12 cellular contexts compared by ENCODE assay signal in genomic region chr6:72825265-72825918, GRCh38.
DNase-seq lines count a peak whose midpoint lies in the region; ATAC-seq and TF ChIP-seq lines count a peak whose summit lies in the region.
"Had no signal": no experiment of that assay in that cellular context is flagged by ENCODE, and none has a peak within 500 bp of the region (broad histone marks: within the 10 kb centered on the region; RNA-seq: fewer than 3 reads in every experiment).

No MANE protein-coding gene starts in this region.

- H3K9me3 Mint-ChIP-seq in WTC11 (peaks cover 5% of the 10 kb centered on the region; the same call in 1 of the 2 replicates), mesothelial cell of epicardium (peaks cover 18% of the 10 kb centered on the region)

- TF ChIP-seq CTCF in fibroblast of mammary gland (conservative IDR thresholded peaks at IDR 0.05; ENCODE audit: control insufficient read depth, insufficient read depth, low read depth, low read length), result no peak
- no peak for TF ChIP-seq CTCF in coronary artery (IDR thresholded peaks at IDR 0.05)
- TF ChIP-seq CTCF in WTC11 (IDR thresholded peaks at IDR 0.05), result no peak
- no peak for TF ChIP-seq CTCF in mesothelial cell of epicardium (IDR thresholded peaks at IDR 0.05; ENCODE audit: unreplicated experiment)

- no peaks in the 10 kb centered on the region for H3K36me3 Mint-ChIP-seq in WTC11
- H3K36me3 Mint-ChIP-seq in mesothelial cell of epicardium, result no peaks in the 10 kb centered on the region

- no peak overlapping the region for H3K27ac ChIP-seq in coronary artery
- H3K27ac ChIP-seq: Peyer's patch had no signal

- H3K4me3 ChIP-seq in fibroblast of mammary gland (ENCODE audit: control insufficient read depth, low read depth, low read length), result no peak overlapping the region
- no peak overlapping the region for H3K4me3 ChIP-seq in coronary artery
- H3K4me3 ChIP-seq: Peyer's patch had no signal

- ATAC-seq in GM19452 (IDR thresholded peaks at IDR 0.05; ENCODE audit: unreplicated experiment), result peak; percentile 53
- ATAC-seq in HG03442 (IDR thresholded peaks at IDR 0.05; ENCODE audit: unreplicated experiment), result peak; percentile 35
- ATAC-seq in activated CD4-positive, CD25-positive, alpha-beta regulatory T cell treated with anti-CD3 and anti-CD28 coated beads, Interleukin-2, amount 50 U/mL, for 24 hours, result no peak
- no peak for ATAC-seq in WTC11

- H3K27ac Mint-ChIP-seq in WTC11 (no peak overlapping the region), mesothelial cell of epicardium (no peak overlapping the region)

- H3K4me3 Mint-ChIP-seq in WTC11 (no peak overlapping the region), mesothelial cell of epicardium (no peak overlapping the region)

- H3K4me1 Mint-ChIP-seq in WTC11, result peaks cover 6% of the 10 kb centered on the region
- no peaks in the 10 kb centered on the region for H3K4me1 Mint-ChIP-seq in mesothelial cell of epicardium

- POLR2A ChIA-PET in WTC11 (lab: Charles Lee), result no interaction called here

- no peaks in the 10 kb centered on the region for H3K27me3 Mint-ChIP-seq in WTC11 (ENCODE audit: low read depth)
- H3K27me3 Mint-ChIP-seq in mesothelial cell of epicardium (ENCODE audit: low read depth), result no peaks in the 10 kb centered on the region

- CTCF ChIA-PET in WTC11 (lab: Charles Lee), result no interaction called here

- DNase-seq in AG20443 (ENCODE audit: low spot score), result peak; percentile 35
- DNase-seq in fibroblast of mammary gland (ENCODE audit: low read depth), result peak; percentile 65
- no peak for DNase-seq in coronary artery (ENCODE audit: low spot score)
- no peak for DNase-seq in WTC11 (ENCODE audit: low spot score)
- DNase-seq in mesothelial cell of epicardium (ENCODE audit: low spot score in 2 of 2, unreplicated experiment in 2 of 2), result no peak
- DNase-seq: activated gamma-delta T cell treated with Interleukin-2 at 50 U/mL for 16 hours, GDM1, Peyer's patch, small intestine had no signal

TF ChIP-seq in WTC11, 78 proteins besides CTCF, POLR2A, EP300 and RAD21:
- no peak for TF ChIP-seq SMAD4 (CRISPR knock-in tag; IDR thresholded peaks at IDR 0.05)
- TF ChIP-seq ZNF138 (CRISPR knock-in tag; conservative IDR thresholded peaks at IDR 0.05), result no peak
- no peak for TF ChIP-seq ZNF281 (CRISPR knock-in tag; IDR thresholded peaks at IDR 0.05)
- no peak for TF ChIP-seq ZNF416 (CRISPR knock-in tag; IDR thresholded peaks at IDR 0.05)
- no peak for TF ChIP-seq NFYB (CRISPR knock-in tag; conservative IDR thresholded peaks at IDR 0.05; ENCODE audit: low read depth)
- TF ChIP-seq HMGA2 (CRISPR knock-in tag; IDR thresholded peaks at IDR 0.05), result no peak
- TF ChIP-seq CREM (CRISPR knock-in tag; IDR thresholded peaks at IDR 0.05), result no peak
- no peak for TF ChIP-seq ATF6 (CRISPR knock-in tag; IDR thresholded peaks at IDR 0.05)
- no peak for TF ChIP-seq PRDM15 (CRISPR knock-in tag; IDR thresholded peaks at IDR 0.05)
- no peak for TF ChIP-seq ETV6 (CRISPR knock-in tag; IDR thresholded peaks at IDR 0.05)
- TF ChIP-seq RORB (CRISPR knock-in tag; IDR thresholded peaks at IDR 0.05), result no peak
- no peak for TF ChIP-seq AFF4 (CRISPR knock-in tag; IDR thresholded peaks at IDR 0.05; ENCODE audit: borderline replicate concordance)
- no peak for TF ChIP-seq FOXP1 (CRISPR knock-in tag; IDR thresholded peaks at IDR 0.05; ENCODE audit: borderline replicate concordance)

Comparison
In these comparisons a context has a peak if more than half of its experiments do, and no peak if none do; other contexts are left out.
1. DNase-seq: peak in AG20443 (single experiment) and fibroblast of mammary gland (single experiment); none in coronary artery (single experiment), WTC11 (single experiment) and mesothelial cell of epicardium (0 of 2).
2. ATAC-seq: peak in GM19452 (single experiment) and HG03442 (single experiment); none in activated CD4-positive, CD25-positive, alpha-beta regulatory T cell treated with anti-CD3 and anti-CD28 coated beads, Interleukin-2, amount 50 U/mL, for 24 hours (0 of 2) and WTC11 (single experiment).